ENCODE assay signal across 8 cellular contexts in the genomic region with DNA sequence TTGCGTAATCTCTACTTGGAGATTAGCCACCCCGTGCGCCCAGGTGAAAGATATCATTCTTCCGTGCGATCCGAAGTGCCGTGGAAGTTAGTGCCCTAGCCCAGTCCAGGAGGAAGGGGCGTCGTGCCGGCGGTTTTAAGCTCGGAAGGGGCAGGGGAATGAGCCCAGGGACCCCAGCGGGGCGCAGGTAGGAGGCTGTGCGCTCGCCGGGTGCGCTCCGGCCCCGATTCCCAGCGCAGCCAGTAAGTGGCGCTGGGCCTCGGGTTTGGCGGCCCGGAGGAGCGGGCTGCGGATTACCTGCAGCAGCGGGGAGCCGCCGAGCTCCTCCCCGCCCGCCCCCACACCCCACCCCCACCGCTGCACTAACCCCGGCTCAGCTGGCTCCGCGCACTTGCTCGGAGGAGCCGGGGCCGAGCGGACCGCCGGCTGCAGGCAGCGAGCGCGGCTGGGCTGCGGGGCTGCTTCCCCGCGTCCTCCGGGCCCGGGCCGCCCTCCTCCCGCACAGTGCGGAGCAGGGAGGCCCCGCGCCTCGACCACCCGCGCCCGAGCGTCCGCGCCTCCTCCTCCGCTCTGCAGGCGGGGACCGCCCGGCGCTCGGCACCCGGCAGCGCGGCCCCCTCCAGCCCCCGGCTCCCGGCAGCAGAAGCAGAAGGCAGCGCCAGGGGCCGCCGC.
DNase-seq lines count a peak whose midpoint lies in the region; ATAC-seq and FAIRE-seq lines count a peak whose summit lies in the region.

A gene (plus strand): TSS at position 390 of the 672 bp plus-strand sequence. CDS start 338 bp downstream, outside the sequence.

- peaks cover 6 to 14% of the 10 kb centered on the region in 2 donors for H3K4me1 Mint-ChIP-seq in stimulated activated naive B cell treated with anti-CD40 and anti-IgM and Interleukin-4, amounts not matched to agents 10 μg/mL and 1 μg/mL and 100 μg/mL, for 72 hours

- H3K27ac ChIP-seq in angular gyrus (ENCODE audit: low read depth, low read length), result peak within 1 kb of the TSS; percentile 70

- peak; percentile 35 for DNase-seq in NCI-H1105 treated with DMSO at 0.1 percent for 48 hours (lab: John Stamatoyannopoulos, UW)
- no peak for DNase-seq in NCI-H1105 (lab: John Stamatoyannopoulos, UW)
- DNase-seq in iPS-NIHi11 (ENCODE audit: low spot score), result peak; percentile 87
- no peak for DNase-seq in stimulated activated naive B cell treated with anti-CD40 and anti-IgM and Interleukin-4, amounts not matched to agents 10 μg/mL and 1 μg/mL and 100 μg/mL, for 72 hours
- DNase-seq in HTR-8/SVneo (ENCODE audit: insufficient read length, low spot score), result no peak
- DNase-seq in germinal center (ENCODE audit: low spot score), result no peak

- H3K36me3 Mint-ChIP-seq in stimulated activated naive B cell treated with anti-CD40 and anti-IgM and Interleukin-4, amounts not matched to agents 10 μg/mL and 1 μg/mL and 100 μg/mL, for 72 hours, result no peaks in the 10 kb centered on the region

- H3K4me3 Mint-ChIP-seq in stimulated activated naive B cell treated with anti-CD40 and anti-IgM and Interleukin-4, amounts not matched to agents 10 μg/mL and 1 μg/mL and 100 μg/mL, for 72 hours, result peak within 1 kb of the TSS; percentile 32 to 43

- peak within 1 kb of the TSS; percentile 86 for H3K27ac Mint-ChIP-seq in stimulated activated naive B cell treated with anti-CD40 and anti-IgM and Interleukin-4, amounts not matched to agents 10 μg/mL and 1 μg/mL and 100 μg/mL, for 72 hours

- no peak for FAIRE-seq in HTR-8/SVneo (lab: Jason Lieb, UNC)

- peaks cover 37 to 40% of the 10 kb centered on the region in 2 donors for H3K27me3 Mint-ChIP-seq in stimulated activated naive B cell treated with anti-CD40 and anti-IgM and Interleukin-4, amounts not matched to agents 10 μg/mL and 1 μg/mL and 100 μg/mL, for 72 hours

- H3K9me3 Mint-ChIP-seq in stimulated activated naive B cell treated with anti-CD40 and anti-IgM and Interleukin-4, amounts not matched to agents 10 μg/mL and 1 μg/mL and 100 μg/mL, for 72 hours, result no peaks in the 10 kb centered on the region

- no peak for ATAC-seq in stimulated activated naive B cell treated with anti-CD40 and anti-IgM and Interleukin-4, amounts not matched to agents 10 μg/mL and 1 μg/mL and 100 μg/mL, for 72 hours (replicated peaks)
- no peak for ATAC-seq in GM19035 (IDR thresholded peaks at IDR 0.05; ENCODE audit: unreplicated experiment)

Comparison
In these comparisons a context has a peak if more than half of its experiments do, and no peak if none do; other contexts are left out.
1. DNase-seq: peak in NCI-H1105 treated with DMSO at 0.1 percent for 48 hours (single experiment) and iPS-NIHi11 (single experiment); none in NCI-H1105 (single experiment), stimulated activated naive B cell treated with anti-CD40 and anti-IgM and Interleukin-4, amounts not matched to agents 10 μg/mL and 1 μg/mL and 100 μg/mL, for 72 hours (single experiment), HTR-8/SVneo (single experiment) and germinal center (single experiment).